ENCODE assay signal across 1 cellular context in genomic region chr12:50621435-50622304, GRCh38.
TF ChIP-seq lines count a peak whose summit lies in the region.

No MANE protein-coding gene starts in this region.

TF ChIP-seq in H1, 55 proteins besides CTCF, POLR2A, EP300 and RAD21 (continued from another document):
- no peak for TF ChIP-seq CHD7 (IDR thresholded peaks at IDR 0.05; ENCODE audit: insufficient replicate concordance, low read length)
- TF ChIP-seq ZNF274 (IDR thresholded peaks at IDR 0.05; ENCODE audit: borderline replicate concordance, extremely low read depth, low read length) = no peak
- TF ChIP-seq ASH2L (IDR thresholded peaks at IDR 0.05; ENCODE audit: low read length) = no peak
- no peak for TF ChIP-seq POU5F1 (IDR thresholded peaks at IDR 0.05; ENCODE audit: low read depth, low read length)
- no peak for TF ChIP-seq SIN3A (conservative IDR thresholded peaks at IDR 0.05 in 1 of 2, IDR thresholded peaks at IDR 0.05 in 1 of 2; ENCODE audit: low read depth in 1 of 2, low read length in 2 of 2)
TF ChIP-seq in H1: peak in this region for 0.
